In genomic region chr6:138001750-138002349, GRCh38 we compare ENCODE assay signal across 9 cellular contexts.
DNase-seq lines count a peak whose midpoint lies in the region; ATAC-seq, FAIRE-seq and TF ChIP-seq lines count a peak whose summit lies in the region.
"Had no signal": no experiment of that assay in that cellular context is flagged by ENCODE, and none has a peak within 500 bp of the region (broad histone marks: within the 10 kb centered on the region; RNA-seq: fewer than 3 reads in every experiment).

No MANE protein-coding gene starts in this region.

- H3K4me1 ChIP-seq in gastrocnemius medialis, result no peaks in the 10 kb centered on the region
- H3K4me1 ChIP-seq: SJSA1 had no signal

- TF ChIP-seq POLR2A in gastrocnemius medialis (IDR thresholded peaks at IDR 0.05), result no peak
- no peak for TF ChIP-seq POLR2A in H54 (IDR thresholded peaks at IDR 0.05; ENCODE audit: low read depth, low read length)

- ATAC-seq in left ventricle myocardium superior (peak; percentile 28), gastrocnemius medialis (no peak)

- no peaks in the 10 kb centered on the region for H3K27me3 ChIP-seq in gastrocnemius medialis
- H3K27me3 ChIP-seq: SJSA1 had no signal

- H3K27ac ChIP-seq in gastrocnemius medialis, result no peak overlapping the region
- H3K27ac ChIP-seq: SJSA1 had no signal

- in situ Hi-C loops in gastrocnemius medialis (cut with MboI; ENCODE audit: low sequenced_read_pairs in 4 of 4), result loop anchor here (5.0 kb wide), 1 partner anchor 110 kb away; no protein-coding TSS in a partner anchor

- DNase-seq in D721Med (ENCODE audit: insufficient read length, low spot score) (no peak), KG1 (lab: John Stamatoyannopoulos, UW) (peak; percentile 39), T follicular helper cell (ENCODE audit: low read depth) (peak; percentile 30), amniotic epithelial cell (ENCODE audit: low read depth) (peak; percentile 45), left ventricle myocardium superior (peak; percentile 57), gastrocnemius medialis (no peak), HPDE6-E6E7 (ENCODE audit: extremely low spot score) (no peak), H54 (ENCODE audit: insufficient read length, low spot score) (no peak)

- H3K36me3 ChIP-seq in gastrocnemius medialis, result no peaks in the 10 kb centered on the region
- H3K36me3 ChIP-seq: SJSA1 had no signal

- no peak overlapping the region for H3K4me3 ChIP-seq in gastrocnemius medialis
- H3K4me3 ChIP-seq: SJSA1 had no signal

- peak; percentile 63 for FAIRE-seq in D721Med (lab: Jason Lieb, UNC)
- FAIRE-seq in H54 (lab: Jason Lieb, UNC), result no peak

- intact Hi-C loops in left ventricle myocardium superior (cut with micrococcal nuclease) (loop anchor here (2.0 kb wide), 1 partner anchor 107 kb away; no protein-coding TSS in a partner anchor), gastrocnemius medialis (cut with DNase I; ENCODE audit: low total_unique reads) (loop anchor here (1.0 kb wide), 1 partner anchor 107 kb away; no protein-coding TSS in a partner anchor)

- TF ChIP-seq CTCF in D721Med (IDR thresholded peaks at IDR 0.05; ENCODE audit: insufficient read depth, missing control alignments) (peak; percentile 90), gastrocnemius medialis (IDR thresholded peaks at IDR 0.05 in 4 of 5, conservative IDR thresholded peaks at IDR 0.05 in 1 of 5) (peak; percentile 47 to 80 (median 70))

- H3K9me3 ChIP-seq in gastrocnemius medialis, result no peaks in the 10 kb centered on the region
- H3K9me3 ChIP-seq: SJSA1 had no signal

Comparison
In these comparisons a context has a peak if more than half of its experiments do, and no peak if none do; other contexts are left out.
1. DNase-seq: peak in KG1 (single experiment), T follicular helper cell (single experiment), amniotic epithelial cell (single experiment) and left ventricle myocardium superior (single experiment); none in D721Med (single experiment), gastrocnemius medialis (0 of 2), HPDE6-E6E7 (single experiment) and H54 (single experiment).